Comparison of ENCODE assay signal across 12 cellular contexts in genomic region chr3:128549283-128550112, GRCh38. TPM values are rescaled to one million over a fixed set of nuclear protein-coding genes. Genes with fewer than 3 reads are reported as not detected.
DNase-seq lines count a peak whose midpoint lies in the region; ATAC-seq and TF ChIP-seq lines count a peak whose summit lies in the region.
"Had no signal": no experiment of that assay in that cellular context is flagged by ENCODE, and none has a peak within 500 bp of the region (broad histone marks: within the 10 kb centered on the region; RNA-seq: fewer than 3 reads in every experiment).

No MANE protein-coding gene starts in this region.

- H3K27ac ChIP-seq in ascending aorta (peak overlapping the region; percentile 14 to 25), heart right ventricle (peak overlapping the region; percentile 51 to 88 (median 74))
- H3K27ac ChIP-seq: colonic mucosa had no signal

- WGBS in heart right ventricle, 2 donors: 48 to 51% methylated on average over 20 of the region's 20 CpGs

- H3K4me1 ChIP-seq in ascending aorta (no peaks in the 10 kb centered on the region), heart right ventricle (peaks cover 2 to 45% (median 37%) of the 10 kb centered on the region in 9 donors)
- H3K4me1 ChIP-seq: colonic mucosa had no signal

- H3K27me3 ChIP-seq in ascending aorta (no peaks in the 10 kb centered on the region), heart right ventricle (peaks cover 0 to 22% (median 1%) of the 10 kb centered on the region in 7 donors)

- peak; percentile 76 for DNase-seq in GM03348 (ENCODE audit: low spot score)
- DNase-seq in ascending aorta (ENCODE audit: low spot score in 2 of 2): peak in 1 of 2 donors; percentile 72
- peak; percentile 77 to 89 for DNase-seq in heart right ventricle
- peak; percentile 88 for DNase-seq in renal cortical epithelial cell (ENCODE audit: low read depth)
- DNase-seq in T1000 (lab: John Stamatoyannopoulos, UW): no peak
- DNase-seq in activated CD4-positive, CD25-positive, alpha-beta regulatory T cell treated with anti-CD3 and anti-CD28 coated beads, Interleukin-2, amount 50 U/mL, for 72 hours: no peak
- DNase-seq in cerebellar cortex (ENCODE audit: low spot score): no peak
- no peak for DNase-seq in stimulated activated naive CD4-positive, alpha-beta T cell treated with Interleukin-2 at 50 U/mL for 16 hours (lab: John Stamatoyannopoulos, UW)
- DNase-seq: colonic mucosa; GOT3; naive thymus-derived CD4-positive, alpha-beta T cell; NCI-H1105 treated with DMSO at 0.1 percent for 48 hours had no signal

- ATAC-seq in heart right ventricle: peak; percentile 82 to 96 (median 92)

- intact Hi-C loops in ascending aorta (cut with DNase I) (no loop called here), heart right ventricle (cut with DNase I) (no loop called here)

- TF ChIP-seq CTCF in ascending aorta (IDR thresholded peaks at IDR 0.05) (no peak), heart right ventricle (IDR thresholded peaks at IDR 0.05) (no peak)

- H3K4me3 ChIP-seq in ascending aorta (no peak overlapping the region), heart right ventricle (peak overlapping the region in 2 of 10 donors; percentile 8 to 20)
- H3K4me3 ChIP-seq: colonic mucosa had no signal

- no peaks in the 10 kb centered on the region for H3K9me3 ChIP-seq in ascending aorta
- H3K9me3 ChIP-seq in heart right ventricle: no peaks in the 10 kb centered on the region
- H3K9me3 ChIP-seq: colonic mucosa had no signal

- H3K36me3 ChIP-seq in ascending aorta (no peaks in the 10 kb centered on the region), heart right ventricle (no peaks in the 10 kb centered on the region)
- H3K36me3 ChIP-seq: colonic mucosa had no signal

RNA-seq across cellular contexts. Expression of gene GATA2, which starts 56.5 kb away (rescaled TPM):
- total RNA-seq in ascending aorta: 56.0 TPM
- 10 to 100 TPM in 7 of 10 donors, 1 to 10 TPM in 3; 6.8 to 21.4 (median 10.7) TPM for total RNA-seq in heart right ventricle
- 10 to 100 TPM; 16.0 to 29.8 TPM for polyA plus RNA-seq in heart right ventricle
- 1.6 and 4.3 TPM in 2 replicates for total RNA-seq in renal cortical epithelial cell
- polyA plus RNA-seq: naive thymus-derived CD4-positive, alpha-beta T cell had no signal

Comparison
In these comparisons a context has a peak if more than half of its experiments do, and no peak if none do; other contexts are left out.
1. DNase-seq: peak in GM03348 (single experiment), heart right ventricle (2 of 2) and renal cortical epithelial cell (single experiment); none in T1000 (single experiment), activated CD4-positive, CD25-positive, alpha-beta regulatory T cell treated with anti-CD3 and anti-CD28 coated beads, Interleukin-2, amount 50 U/mL, for 72 hours (single experiment), cerebellar cortex (single experiment) and stimulated activated naive CD4-positive, alpha-beta T cell treated with Interleukin-2 at 50 U/mL for 16 hours (single experiment).